Comparison of ENCODE assay signal across 8 cellular contexts in the genomic region with DNA sequence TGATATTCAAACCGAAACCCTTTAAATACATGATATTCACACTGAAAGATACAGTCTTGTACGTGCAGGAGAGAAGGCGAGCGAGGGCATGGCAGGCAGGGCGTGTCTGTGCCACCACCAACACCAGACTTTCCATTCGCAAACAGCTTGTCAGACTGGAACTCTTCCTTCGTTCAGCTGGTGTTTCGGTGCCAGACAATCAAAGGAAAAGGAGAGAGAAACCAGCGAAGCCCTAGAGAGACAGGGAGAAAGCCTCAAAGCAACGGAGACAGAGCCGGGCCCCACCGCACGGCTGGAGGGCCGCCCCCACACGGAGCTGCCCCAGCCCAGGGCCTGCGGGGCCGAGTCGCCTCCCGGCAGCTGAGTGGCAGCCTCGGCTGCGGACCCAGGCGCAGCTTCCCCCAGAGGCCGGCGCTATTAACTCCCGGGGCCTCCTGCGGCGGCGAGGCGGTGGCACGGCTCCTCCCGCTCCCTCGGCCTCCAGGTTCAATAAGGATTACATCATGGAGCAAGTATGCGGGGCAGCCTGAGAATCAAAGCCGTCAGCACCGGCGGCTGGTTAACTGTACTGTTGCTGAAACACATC. TPM values are rescaled to one million over a fixed set of nuclear protein-coding genes. Genes with fewer than 3 reads are reported as not detected.
DNase-seq lines count a peak whose midpoint lies in the region; ATAC-seq, FAIRE-seq and TF ChIP-seq lines count a peak whose summit lies in the region.

No MANE protein-coding gene starts in this region.

- ATAC-seq in heart left ventricle (peak; percentile 76 to 94 (median 92)), HG03378 (IDR thresholded peaks at IDR 0.05; ENCODE audit: unreplicated experiment) (no peak)

- peaks cover 6% of the 10 kb centered on the region for H3K4me1 ChIP-seq in adipocyte (ENCODE audit: control insufficient read depth, insufficient read depth, low read length)
- H3K4me1 ChIP-seq in heart left ventricle: peaks cover 0 to 17% (median 7%) of the 10 kb centered on the region in 12 donors
- peaks cover 2% of the 10 kb centered on the region for H3K4me1 ChIP-seq in ovary (ENCODE audit: insufficient read depth)

- in situ Hi-C loops in ACHN (cut with HindIII; ENCODE audit: low pct_ligation_motif_present, low pct_unique_long_range_greater_than_20kb, low sequenced_read_pairs): no loop called here

- H3K36me3 ChIP-seq in adipocyte (ENCODE audit: control insufficient read depth, insufficient read depth, low read length, severe bottlenecking) (no peaks in the 10 kb centered on the region), heart left ventricle (no peaks in the 10 kb centered on the region), ovary (no peaks in the 10 kb centered on the region)

- TF ChIP-seq EP300 in ovary (IDR thresholded peaks at IDR 0.05): no peak

- H3K27me3 ChIP-seq in adipocyte (replicated peaks; ENCODE audit: control insufficient read depth, insufficient read depth, low read length): peaks cover 29% of the 10 kb centered on the region
- peaks cover 0 to 76% (median 3%) of the 10 kb centered on the region in 9 donors for H3K27me3 ChIP-seq in heart left ventricle
- no peaks in the 10 kb centered on the region for H3K27me3 ChIP-seq in ovary

- H3K9me3 ChIP-seq in adipocyte (ENCODE audit: control insufficient read depth, low read length) (no peaks in the 10 kb centered on the region), heart left ventricle (no peaks in the 10 kb centered on the region), ovary (no peaks in the 10 kb centered on the region)

- TF ChIP-seq CTCF in heart left ventricle (IDR thresholded peaks at IDR 0.05) (peak in 3 of 12 donors; percentile 9 to 24 (median 15)), ovary (IDR thresholded peaks at IDR 0.05) (no peak)

- intact Hi-C loops in heart left ventricle (cut with DNase I): no loop called here
- intact Hi-C loops in ovary (cut with DNase I): no loop called here

- peak overlapping the region; percentile 48 for H3K9ac ChIP-seq in adipocyte (ENCODE audit: low read length)

- peak overlapping the region; percentile 69 for H3K4me3 ChIP-seq in adipocyte (ENCODE audit: low read length)
- peak overlapping the region; percentile 10 to 58 (median 50) for H3K4me3 ChIP-seq in heart left ventricle
- peak overlapping the region; percentile 17 for H3K4me3 ChIP-seq in ovary

- TF ChIP-seq POLR2A in GM12892 (IDR thresholded peaks at IDR 0.05; ENCODE audit: low read depth, low read length) (no peak), heart left ventricle (IDR thresholded peaks at IDR 0.05) (no peak), ovary (IDR thresholded peaks at IDR 0.05) (no peak)

- FAIRE-seq in GM12892 (lab: Jason Lieb, UNC): peak; percentile 77

- DNase-seq in ACHN (peak; percentile 89), GM12892 (ENCODE audit: insufficient read length) (no peak), NCI-H345 treated with DMSO at 0.1 percent for 48 hours (lab: John Stamatoyannopoulos, UW; ENCODE audit: unreplicated experiment) (peak; percentile 69), adipocyte (ENCODE audit: low read depth) (peak; percentile 83), heart left ventricle (peak; percentile 40 to 70 (median 62)), ovary (peak; percentile 41 to 71 (median 52)), occipital lobe (lab: John Stamatoyannopoulos, UW) (no peak)

- peak overlapping the region in 11 of 12 donors; percentile 42 to 88 (median 69) for H3K27ac ChIP-seq in heart left ventricle
- peak overlapping the region in 1 of 2 donors; percentile 35 for H3K27ac ChIP-seq in ovary

- 7 to 13% (median 9%) methylated on average over 25 to 36 of the region's 36 CpGs for WGBS in heart left ventricle, 4 donors
- WGBS in ovary, 3 donors: 4 to 5% (median 5%) methylated on average over 34 to 36 of the region's 36 CpGs

RNA-seq across cellular contexts. Expression of gene NR2E1, which starts 32.1 kb away (rescaled TPM):
- polyA plus RNA-seq in GM12892 (2012; ENCODE audit: missing spikeins): not detected
- total RNA-seq in heart left ventricle (not detected), ovary (not detected), occipital lobe (9.8 TPM)
- polyA plus RNA-seq in heart left ventricle (not detected), ovary (under 1 TPM in 1 of 2 donors, not detected in 1; 0.02 TPM)

RNA-seq across cellular contexts. Expression of gene OSTM1, which starts 59.1 kb away (rescaled TPM):
- polyA plus RNA-seq in GM12892 (2012; ENCODE audit: missing spikeins): 10.3 TPM
- total RNA-seq in heart left ventricle (10 to 100 TPM; 29.3 to 69.3 (median 45.3) TPM), ovary (10 to 100 TPM; 17.1 to 55.5 (median 35.2) TPM), occipital lobe (61.8 TPM)
- polyA plus RNA-seq in heart left ventricle (10 to 100 TPM; 19.0 to 30.1 TPM), ovary (10 to 100 TPM; 10.9 to 26.1 TPM)

Comparison
In these comparisons a context has a peak if more than half of its experiments do, and no peak if none do; other contexts are left out.
1. DNase-seq: peak in ACHN (single experiment), NCI-H345 treated with DMSO at 0.1 percent for 48 hours (single experiment), adipocyte (single experiment), heart left ventricle (5 of 5) and ovary (5 of 5); none in GM12892 (single experiment) and occipital lobe (single experiment).
2. H3K4me3 ChIP-seq: peak in every context shown above with its lines; median percentile 69 in adipocyte; 50 in heart left ventricle; 17 in ovary.
3. RNA of gene NR2E1, which starts 32.1 kb away (total RNA-seq): 9.8 TPM in occipital lobe (single experiment); not detected in heart left ventricle and not detected in ovary; every median in the first group is over 10 times any median in the second.